Comparison of ENCODE assay signal across 18 cellular contexts in the genomic region with DNA sequence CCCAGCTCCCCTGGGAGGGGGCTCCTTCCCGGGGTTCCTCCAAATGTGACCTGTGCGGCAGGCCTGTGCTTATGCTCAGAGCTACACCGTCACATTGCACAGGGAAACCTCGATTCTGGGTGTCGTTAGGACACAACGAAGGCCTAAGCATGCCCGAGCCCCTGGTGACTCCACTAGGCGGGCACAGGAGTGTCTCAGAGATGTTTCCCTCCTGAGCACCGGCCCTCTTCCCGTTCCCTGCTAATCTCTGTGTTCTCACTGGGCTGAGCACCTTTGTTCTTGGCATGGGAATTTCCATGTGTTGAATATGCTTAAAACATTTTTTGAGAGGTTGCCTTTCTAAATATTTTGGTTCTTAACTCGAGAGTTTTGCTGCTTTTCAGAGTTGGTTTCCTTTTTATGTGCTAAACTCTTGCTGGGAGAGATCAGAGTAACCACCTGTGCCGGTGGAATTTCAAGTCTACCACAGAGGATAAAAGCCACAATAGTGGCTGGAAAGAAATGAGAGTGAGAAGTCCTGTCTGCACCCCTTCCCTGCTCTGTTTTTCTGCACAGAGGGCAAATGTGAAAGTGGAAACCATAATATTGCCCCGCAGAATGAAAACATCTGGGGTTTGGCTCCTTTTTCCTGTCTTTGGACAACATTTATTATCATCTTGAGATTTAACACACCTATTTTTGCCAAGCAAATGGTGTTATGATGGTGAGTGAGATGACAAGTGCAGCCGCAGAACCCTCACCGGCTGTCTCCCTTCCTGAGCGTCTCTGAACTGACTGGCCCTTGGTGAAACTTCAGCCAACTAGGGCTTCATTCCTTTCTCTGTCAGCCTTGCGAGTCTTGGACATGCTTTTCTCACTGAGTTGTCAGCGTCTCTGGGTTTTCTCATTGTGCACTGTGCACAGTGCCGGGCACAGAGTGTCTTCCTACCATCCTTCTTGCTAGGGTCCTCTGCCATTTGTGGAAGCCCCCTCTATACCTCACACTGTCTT.
"Had no signal": no experiment of that assay in that cellular context is flagged by ENCODE, and none has a peak within 500 bp of the region (broad histone marks: within the 10 kb centered on the region; RNA-seq: fewer than 3 reads in every experiment).

No MANE protein-coding gene starts in this region.

- ATAC-seq: activated CD8-positive, alpha-beta memory T cell treated with anti-CD3 and anti-CD28 coated beads, Interleukin-2, amount 10 ng/mL, durations not matched to agents 7 days and 5 days; left lobe of liver; natural killer cell had no signal

- H3K4me3 ChIP-seq: cardiac muscle cell, dorsolateral prefrontal cortex, hepatocyte, prostate gland, testis, uterus had no signal

- H3K36me3 Mint-ChIP-seq: activated CD8-positive, alpha-beta memory T cell treated with anti-CD3 and anti-CD28 coated beads, Interleukin-2, amount 10 ng/mL, durations not matched to agents 7 days and 5 days; activated naive CD4-positive, alpha-beta T cell treated with anti-CD3 and anti-CD28 coated beads, Interleukin-2, amount 10 ng/mL, durations not matched to agents 7 days and 5 days; memory B cell; natural killer cell had no signal

- DNase-seq: activated CD4-positive, alpha-beta T cell treated with anti-CD3 and anti-CD28 coated beads, Interleukin-2, amount 50 U/mL, for 48 hours; activated CD8-positive, alpha-beta memory T cell treated with anti-CD3 and anti-CD28 coated beads, Interleukin-2, amount 10 ng/mL, durations not matched to agents 7 days and 5 days; activated naive CD4-positive, alpha-beta T cell treated with anti-CD3 and anti-CD28 coated beads, Interleukin-2, amount 10 ng/mL, durations not matched to agents 7 days and 5 days; activated T-cell treated with anti-CD3 and anti-CD28 coated beads, Interleukin-2, amount 50 U/mL, for 1 hour; dorsolateral prefrontal cortex; erythroblast; islet precursor cell; natural killer cell; occipital lobe; testis; uterus had no signal

- H3K4me1 Mint-ChIP-seq: activated CD8-positive, alpha-beta memory T cell treated with anti-CD3 and anti-CD28 coated beads, Interleukin-2, amount 10 ng/mL, durations not matched to agents 7 days and 5 days; activated naive CD4-positive, alpha-beta T cell treated with anti-CD3 and anti-CD28 coated beads, Interleukin-2, amount 10 ng/mL, durations not matched to agents 7 days and 5 days; natural killer cell had no signal

- H3K9me3 Mint-ChIP-seq: activated naive CD4-positive, alpha-beta T cell treated with anti-CD3 and anti-CD28 coated beads, Interleukin-2, amount 10 ng/mL, durations not matched to agents 7 days and 5 days; activated T-helper 2 cell treated with anti-CD3 and anti-CD28 coated beads, Interferon-gamma antibody, Interleukin-2, Interleukin-4, amounts not matched to agents 10 μg/mL and 5 μg/mL and 100 μg/mL, durations not matched to agents 14 hours and 24 hours and 36 hours; memory B cell; natural killer cell; stimulated activated naive CD8-positive, alpha-beta T cell treated with anti-CD3 and anti-CD28 coated beads, Interleukin-15, Interleukin-2, amounts not matched to agents 100 ng/mL and 50 ng/mL, for 24 hours had no signal

- H3K4me3 Mint-ChIP-seq: activated CD8-positive, alpha-beta memory T cell treated with anti-CD3 and anti-CD28 coated beads, Interleukin-2, amount 10 ng/mL, durations not matched to agents 7 days and 5 days; activated naive CD4-positive, alpha-beta T cell treated with anti-CD3 and anti-CD28 coated beads, Interleukin-2, amount 10 ng/mL, durations not matched to agents 7 days and 5 days; memory B cell; natural killer cell; stimulated activated naive CD8-positive, alpha-beta T cell treated with anti-CD3 and anti-CD28 coated beads, Interleukin-15, Interleukin-2, amounts not matched to agents 100 ng/mL and 50 ng/mL, for 24 hours had no signal

- H3K27ac Mint-ChIP-seq: activated CD8-positive, alpha-beta memory T cell treated with anti-CD3 and anti-CD28 coated beads, Interleukin-2, amount 10 ng/mL, durations not matched to agents 7 days and 5 days; activated naive CD4-positive, alpha-beta T cell treated with anti-CD3 and anti-CD28 coated beads, Interleukin-2, amount 10 ng/mL, durations not matched to agents 7 days and 5 days; activated T-helper 2 cell treated with anti-CD3 and anti-CD28 coated beads, Interferon-gamma antibody, Interleukin-2, Interleukin-4, amounts not matched to agents 10 μg/mL and 5 μg/mL and 100 μg/mL, durations not matched to agents 14 hours and 24 hours and 36 hours; memory B cell; natural killer cell; stimulated activated naive CD8-positive, alpha-beta T cell treated with anti-CD3 and anti-CD28 coated beads, Interleukin-15, Interleukin-2, amounts not matched to agents 100 ng/mL and 50 ng/mL, for 24 hours had no signal

- H3K27me3 Mint-ChIP-seq: activated naive CD4-positive, alpha-beta T cell treated with anti-CD3 and anti-CD28 coated beads, Interleukin-2, amount 10 ng/mL, durations not matched to agents 7 days and 5 days; stimulated activated naive CD8-positive, alpha-beta T cell treated with anti-CD3 and anti-CD28 coated beads, Interleukin-15, Interleukin-2, amounts not matched to agents 100 ng/mL and 50 ng/mL, for 24 hours had no signal
